In the genomic region with DNA sequence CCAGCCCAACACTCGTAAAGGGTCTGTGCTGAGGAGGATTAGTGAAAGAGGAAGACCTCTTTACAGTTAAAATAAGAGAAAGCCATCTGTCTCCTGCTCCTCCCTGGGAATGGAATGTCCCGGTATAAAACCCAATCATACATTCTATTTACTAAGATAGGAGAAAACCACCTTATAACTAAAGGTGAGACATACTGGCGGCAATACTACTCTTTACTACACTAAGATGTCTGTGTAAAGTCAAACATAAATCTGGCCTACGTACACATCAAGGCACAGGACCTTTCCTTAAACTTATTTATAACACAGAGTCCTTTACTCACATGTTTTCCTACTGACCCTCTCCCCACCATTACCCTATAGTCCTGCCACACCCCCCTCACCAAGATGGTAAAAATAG, we compare ENCODE assay signal across 36 cellular contexts.
"Had no signal": no experiment of that assay in that cellular context is flagged by ENCODE, and none has a peak within 500 bp of the region (broad histone marks: within the 10 kb centered on the region; RNA-seq: fewer than 3 reads in every experiment).

No MANE protein-coding gene starts in this region.

- H3K4me3 ChIP-seq: ascending aorta, cardiac muscle cell had no signal

- H3K36me3 ChIP-seq: cardiac muscle cell had no signal

- H3K27me3 Mint-ChIP-seq: activated CD4-positive, alpha-beta memory T cell treated with anti-CD3 and anti-CD28 coated beads, Interleukin-2, amount 10 ng/mL, durations not matched to agents 7 days and 5 days; activated CD4-positive, alpha-beta T cell treated with anti-CD3 and anti-CD28 coated beads for 36 hours; activated CD4-positive, alpha-beta T cell treated with anti-CD3 and anti-CD28 coated beads, Interleukin-2, amount 10 ng/mL, durations not matched to agents 7 days and 5 days; activated CD8-positive, alpha-beta memory T cell treated with anti-CD3 and anti-CD28 coated beads, Interleukin-2, amount 10 ng/mL, durations not matched to agents 7 days and 5 days; activated naive CD4-positive, alpha-beta T cell treated with anti-CD3 and anti-CD28 coated beads, Interleukin-2, amount 10 ng/mL, durations not matched to agents 7 days and 5 days; activated naive CD4-positive, alpha-beta T cell treated with anti-CD3 and anti-CD28 coated beads, Interleukin-2, amount 50 U/mL, for 24 hours; activated naive CD8-positive, alpha-beta T cell; activated naive CD8-positive, alpha-beta T cell treated with anti-CD3 and anti-CD28 coated beads, Interleukin-2, amount 10 ng/mL, durations not matched to agents 7 days and 5 days; activated naive CD8-positive, alpha-beta T cell treated with anti-CD3 and anti-CD28 coated beads, Interleukin-2, amount 50 U/mL, for 24 hours; activated T-cell treated with anti-CD3 and anti-CD28 coated beads, Interleukin-2, amount 50 U/mL, for 24 hours; activated T-helper 17 cell treated with anti-CD3 and anti-CD28 coated beads, Interleukin-2, amount 50 U/mL, for 72 hours; central memory CD8-positive, alpha-beta T cell; T-cell; T-helper 17 cell had no signal

- H3K27ac Mint-ChIP-seq: activated CD4-positive, alpha-beta memory T cell treated with anti-CD3 and anti-CD28 coated beads, Interleukin-2, amount 10 ng/mL, durations not matched to agents 7 days and 5 days; activated CD4-positive, alpha-beta T cell treated with anti-CD3 and anti-CD28 coated beads for 36 hours; activated CD4-positive, alpha-beta T cell treated with anti-CD3 and anti-CD28 coated beads, Interleukin-2, amount 10 ng/mL, durations not matched to agents 7 days and 5 days; activated CD8-positive, alpha-beta memory T cell treated with anti-CD3 and anti-CD28 coated beads, Interleukin-2, amount 10 ng/mL, durations not matched to agents 7 days and 5 days; activated CD8-positive, alpha-beta T cell treated with anti-CD3 and anti-CD28 coated beads, Interleukin-2, amount 10 ng/mL, durations not matched to agents 7 days and 5 days; activated naive CD4-positive, alpha-beta T cell treated with anti-CD3 and anti-CD28 coated beads, Interleukin-2, amount 10 ng/mL, durations not matched to agents 7 days and 5 days; activated naive CD4-positive, alpha-beta T cell treated with anti-CD3 and anti-CD28 coated beads, Interleukin-2, amount 50 U/mL, for 24 hours; activated naive CD8-positive, alpha-beta T cell; activated naive CD8-positive, alpha-beta T cell treated with anti-CD3 and anti-CD28 coated beads, Interleukin-2, amount 10 ng/mL, durations not matched to agents 7 days and 5 days; activated naive CD8-positive, alpha-beta T cell treated with anti-CD3 and anti-CD28 coated beads, Interleukin-2, amount 50 U/mL, for 24 hours; activated T-cell treated with anti-CD3 and anti-CD28 coated beads, Interleukin-2, amount 50 U/mL, for 24 hours; activated T-helper 17 cell treated with anti-CD3 and anti-CD28 coated beads, Interleukin-2, amount 50 U/mL, for 72 hours; brain; T-cell; T-helper 17 cell; WTC11 had no signal

- H3K4me3 Mint-ChIP-seq: activated CD4-positive, alpha-beta memory T cell treated with anti-CD3 and anti-CD28 coated beads, Interleukin-2, amount 10 ng/mL, durations not matched to agents 7 days and 5 days; activated CD4-positive, alpha-beta T cell treated with anti-CD3 and anti-CD28 coated beads for 36 hours; activated CD4-positive, alpha-beta T cell treated with anti-CD3 and anti-CD28 coated beads, Interleukin-2, amount 10 ng/mL, durations not matched to agents 7 days and 5 days; activated CD8-positive, alpha-beta memory T cell treated with anti-CD3 and anti-CD28 coated beads, Interleukin-2, amount 10 ng/mL, durations not matched to agents 7 days and 5 days; activated CD8-positive, alpha-beta T cell treated with anti-CD3 and anti-CD28 coated beads, Interleukin-2, amount 10 ng/mL, durations not matched to agents 7 days and 5 days; activated naive CD4-positive, alpha-beta T cell treated with anti-CD3 and anti-CD28 coated beads, Interleukin-2, amount 10 ng/mL, durations not matched to agents 7 days and 5 days; activated naive CD4-positive, alpha-beta T cell treated with anti-CD3 and anti-CD28 coated beads, Interleukin-2, amount 50 U/mL, for 24 hours; activated naive CD8-positive, alpha-beta T cell; activated naive CD8-positive, alpha-beta T cell treated with anti-CD3 and anti-CD28 coated beads, Interleukin-2, amount 10 ng/mL, durations not matched to agents 7 days and 5 days; activated naive CD8-positive, alpha-beta T cell treated with anti-CD3 and anti-CD28 coated beads, Interleukin-2, amount 50 U/mL, for 24 hours; activated T-cell treated with anti-CD3 and anti-CD28 coated beads, Interleukin-2, amount 50 U/mL, for 24 hours; activated T-helper 17 cell treated with anti-CD3 and anti-CD28 coated beads, Interleukin-2, amount 50 U/mL, for 72 hours; central memory CD8-positive, alpha-beta T cell; T-cell; T-helper 17 cell; WTC11 had no signal

- DNase-seq: activated CD4-positive, alpha-beta memory T cell treated with anti-CD3 and anti-CD28 coated beads, Interleukin-2, amount 10 ng/mL, durations not matched to agents 7 days and 5 days; activated CD4-positive, alpha-beta T cell treated with anti-CD3 and anti-CD28 coated beads for 1 hour; activated CD4-positive, alpha-beta T cell treated with anti-CD3 and anti-CD28 coated beads for 36 hours; activated CD4-positive, alpha-beta T cell treated with anti-CD3 and anti-CD28 coated beads for 48 hours; activated CD4-positive, alpha-beta T cell treated with anti-CD3 and anti-CD28 coated beads, Interleukin-2, amount 10 ng/mL, durations not matched to agents 7 days and 5 days; activated CD4-positive, alpha-beta T cell treated with anti-CD3 and anti-CD28 coated beads, Interleukin-2, amount 50 U/mL, for 48 hours; activated CD4-positive, CD25-positive, alpha-beta regulatory T cell; activated CD8-positive, alpha-beta memory T cell treated with anti-CD3 and anti-CD28 coated beads for 24 hours; activated CD8-positive, alpha-beta memory T cell treated with anti-CD3 and anti-CD28 coated beads, Interleukin-2, amount 10 ng/mL, durations not matched to agents 7 days and 5 days; activated CD8-positive, alpha-beta memory T cell treated with anti-CD3 and anti-CD28 coated beads, Interleukin-2, amount 50 U/mL, for 48 hours; activated CD8-positive, alpha-beta T cell treated with anti-CD3 and anti-CD28 coated beads, Interleukin-2, amount 10 ng/mL, durations not matched to agents 7 days and 5 days; activated effector memory CD4-positive, alpha-beta T cell treated with anti-CD3 and anti-CD28 coated beads, Interleukin-2, amount 50 U/mL, for 16 hours; activated gamma-delta T cell treated with Interleukin-2 at 50 U/mL for 16 hours; activated naive CD4-positive, alpha-beta T cell; activated naive CD4-positive, alpha-beta T cell treated with anti-CD3 and anti-CD28 coated beads, Interleukin-2, amount 10 ng/mL, durations not matched to agents 7 days and 5 days; activated naive CD8-positive, alpha-beta T cell treated with anti-CD3 and anti-CD28 coated beads, Interleukin-2, amount 10 ng/mL, durations not matched to agents 7 days and 5 days; activated naive CD8-positive, alpha-beta T cell treated with anti-CD3 and anti-CD28 coated beads, Interleukin-2, amount 50 U/mL, for 24 hours; activated T-cell treated with anti-CD3 and anti-CD28 coated beads, Interleukin-2, amount 50 U/mL, for 24 hours; activated T-cell treated with anti-CD3 and anti-CD28 coated beads, Interleukin-2, amount 50 U/mL, for 48 hours; amygdala; anterior cingulate cortex; caudate nucleus; cerebellar nuclear complex; T-cell; T-helper 17 cell; T-helper 9 cell; WERI-Rb-1 had no signal

- ATAC-seq: activated CD4-positive, alpha-beta T cell treated with anti-CD3 and anti-CD28 coated beads for 36 hours; activated CD4-positive, CD25-positive, alpha-beta regulatory T cell treated with anti-CD3 and anti-CD28 coated beads, Interleukin-2, amount 50 U/mL, for 24 hours; activated CD8-positive, alpha-beta memory T cell treated with anti-CD3 and anti-CD28 coated beads, Interleukin-2, amount 10 ng/mL, durations not matched to agents 7 days and 5 days; activated CD8-positive, alpha-beta T cell treated with anti-CD3 and anti-CD28 coated beads, Interleukin-2, amount 10 ng/mL, durations not matched to agents 7 days and 5 days; activated naive CD8-positive, alpha-beta T cell treated with anti-CD3 and anti-CD28 coated beads, Interleukin-2, amount 50 U/mL, for 24 hours; activated T-helper 17 cell treated with anti-CD3 and anti-CD28 coated beads, Interleukin-2, amount 50 U/mL, for 72 hours; T-cell; T-helper 17 cell; WTC11 had no signal

- H3K27ac ChIP-seq: ascending aorta, cardiac muscle cell, WERI-Rb-1 had no signal

- H3K4me1 Mint-ChIP-seq: T-helper 17 cell had no signal

- H3K27me3 ChIP-seq: ascending aorta, cardiac muscle cell had no signal
